14 cellular contexts compared by ENCODE assay signal in the genomic region with DNA sequence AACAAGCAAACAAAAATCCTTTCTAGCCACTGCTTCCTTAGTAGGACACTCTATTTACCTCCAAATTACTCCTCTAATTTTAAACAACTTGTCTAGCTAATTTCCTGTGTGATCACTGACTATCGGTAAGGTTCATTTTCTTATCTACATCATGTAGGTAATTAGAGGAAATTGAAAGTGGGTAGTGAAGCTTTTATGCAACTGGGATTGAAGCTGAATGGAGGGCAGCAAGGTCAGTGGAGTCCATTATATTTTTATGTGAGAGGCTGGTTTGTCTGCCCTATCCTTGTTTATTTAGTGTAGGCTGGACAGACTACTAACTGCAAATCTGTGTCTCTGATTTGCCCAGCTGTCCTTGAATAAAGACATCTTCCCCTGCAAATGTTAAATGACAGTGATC.
A peak's percentile ranks its signal among the peaks of the same experiment; 100 is the strongest.
DNase-seq lines count a peak whose midpoint lies in the region; ATAC-seq, FAIRE-seq and TF ChIP-seq lines count a peak whose summit lies in the region.
"Had no signal": no experiment of that assay in that cellular context is flagged by ENCODE, and none has a peak within 500 bp of the region (broad histone marks: within the 10 kb centered on the region; RNA-seq: fewer than 3 reads in every experiment).

No MANE protein-coding gene starts in this region.

- no peak for TF ChIP-seq CTCF in foreskin keratinocyte (conservative IDR thresholded peaks at IDR 0.05)

- H3K79me2 ChIP-seq in mesendoderm (ENCODE audit: control insufficient read depth, insufficient read depth, low read length): no peaks in the 10 kb centered on the region

- H3K4me2 ChIP-seq in mesendoderm (ENCODE audit: low read length): no peak overlapping the region
- H3K4me2 ChIP-seq: PC-9 had no signal

- no peaks in the 10 kb centered on the region for H3K79me1 ChIP-seq in mesendoderm (ENCODE audit: low read length)

- H3K9ac ChIP-seq in mesendoderm (ENCODE audit: low read length): no peak overlapping the region

- no CpG with 5 or more reads among the region's 1 CpG for WGBS in mesendoderm (ENCODE audit: extremely low coverage, insufficient coverage, low lambda C conversion rate)

- no peak overlapping the region for H3K4ac ChIP-seq in mesendoderm (ENCODE audit: low read depth, low read length)

- no peak overlapping the region for H4K8ac ChIP-seq in mesendoderm (ENCODE audit: low read depth, low read length)

- H3K27ac ChIP-seq in mesendoderm (ENCODE audit: low read depth, low read length): no peak overlapping the region
- H3K27ac ChIP-seq in foreskin keratinocyte: no peak overlapping the region
- H3K27ac ChIP-seq: PC-9, upper lobe of right lung had no signal

- no peak overlapping the region for H3K18ac ChIP-seq in mesendoderm (ENCODE audit: low read length)

- H3K4me1 ChIP-seq in mesendoderm (ENCODE audit: control insufficient read depth, low read depth, low read length): no peaks in the 10 kb centered on the region
- H3K4me1 ChIP-seq in foreskin keratinocyte: no peaks in the 10 kb centered on the region

- ATAC-seq in HG03565 (IDR thresholded peaks at IDR 0.05; ENCODE audit: unreplicated experiment) (no peak), HG03045 (IDR thresholded peaks at IDR 0.05; ENCODE audit: unreplicated experiment) (no peak), foreskin keratinocyte (no peak)
- ATAC-seq: activated T-cell treated with anti-CD3 and anti-CD28 coated beads, Interleukin-2, amount 50 U/mL, for 72 hours; natural killer cell had no signal

- no peak overlapping the region for H3K56ac ChIP-seq in mesendoderm (ENCODE audit: low read length)

- no peak overlapping the region for H4K5ac ChIP-seq in mesendoderm (ENCODE audit: low read length)

- H2AK5ac ChIP-seq in mesendoderm (ENCODE audit: low read length): no peak overlapping the region

- no peaks in the 10 kb centered on the region for H3K36me3 ChIP-seq in mesendoderm (ENCODE audit: control insufficient read depth, insufficient read depth, low read length)
- H3K36me3 ChIP-seq: upper lobe of right lung had no signal

- H2BK15ac ChIP-seq in mesendoderm (replicated peaks; ENCODE audit: low read depth): no peak overlapping the region

- no peak overlapping the region for H3K23ac ChIP-seq in mesendoderm (ENCODE audit: low read length)

- H3K27me3 ChIP-seq in mesendoderm (ENCODE audit: insufficient read depth, low read length, poor library complexity): no peaks in the 10 kb centered on the region
- H3K27me3 ChIP-seq in foreskin keratinocyte: no peaks in the 10 kb centered on the region
- H3K27me3 ChIP-seq: upper lobe of right lung had no signal

- H3K4me3 ChIP-seq in mesendoderm (ENCODE audit: low read length): no peak overlapping the region
- H3K4me3 ChIP-seq: PC-9, upper lobe of right lung had no signal

- H2BK120ac ChIP-seq in mesendoderm (ENCODE audit: low read depth, low read length): no peak overlapping the region

- FAIRE-seq in GM19239 (lab: Jason Lieb, UNC): peak; percentile 76

- no peak overlapping the region for H2BK5ac ChIP-seq in mesendoderm (ENCODE audit: low read length)

- DNase-seq in GM19239 (ENCODE audit: insufficient read length, low spot score) (no peak), NCI-H1092 treated with DMSO at 0.1 percent for 48 hours (lab: John Stamatoyannopoulos, UW) (peak; percentile 71), NCI-H774 (lab: John Stamatoyannopoulos, UW) (peak; percentile 97), mesendoderm (peak; percentile 24), foreskin keratinocyte (no peak)
- DNase-seq: activated CD8-positive, alpha-beta memory T cell treated with anti-CD3 and anti-CD28 coated beads for 24 hours; activated T-cell treated with anti-CD3 and anti-CD28 coated beads, Interleukin-2, amount 50 U/mL, for 72 hours; natural killer cell; NCI-H526; PC-9; T-helper 9 cell; upper lobe of right lung had no signal

Comparison
In these comparisons a context has a peak if more than half of its experiments do, and no peak if none do; other contexts are left out.
1. DNase-seq: peak in NCI-H1092 treated with DMSO at 0.1 percent for 48 hours (single experiment), NCI-H774 (single experiment) and mesendoderm (single experiment); none in GM19239 (single experiment) and foreskin keratinocyte (0 of 2).